In genomic region chr2:219567791-219568361, GRCh38 we compare ENCODE assay signal across 28 cellular contexts. TPM values are rescaled to one million over a fixed set of nuclear protein-coding genes. Genes with fewer than 3 reads are reported as not detected.
"Had no signal": no experiment of that assay in that cellular context is flagged by ENCODE, and none has a peak within 500 bp of the region (broad histone marks: within the 10 kb centered on the region; RNA-seq: fewer than 3 reads in every experiment).

No MANE protein-coding gene starts in this region.

- DNase-seq: activated B cell treated with CpG ODN at 0.5 μM for 24 hours; activated CD4-positive, alpha-beta T cell treated with anti-CD3 and anti-CD28 coated beads for 1 hour; activated CD4-positive, alpha-beta T cell treated with anti-CD3 and anti-CD28 coated beads, Interleukin-2, amount 10 ng/mL, durations not matched to agents 24 days and 14 days; activated CD4-positive, alpha-beta T cell treated with anti-CD3 and anti-CD28 coated beads, Interleukin-2, amount 50 U/mL, for 48 hours; activated CD8-positive, alpha-beta memory T cell treated with anti-CD3 and anti-CD28 coated beads, Interleukin-2, amount 10 ng/mL, durations not matched to agents 7 days and 5 days; activated effector memory CD4-positive, alpha-beta T cell treated with Interleukin-2 at 50 U/mL for 16 hours; activated naive CD4-positive, alpha-beta T cell; activated T-cell treated with anti-CD3 and anti-CD28 coated beads, Interleukin-2, amount 50 U/mL, for 24 hours; Karpas-422; MM.1S; NCI-H1105; NCI-H1436; NCI-H187; NCI-H2081; NCI-H510A treated with DMSO at 0.1 percent for 48 hours; NCI-H69; NK-92 treated with Interleukin-12 subunit alpha and Interleukin-12 subunit beta, amount 100 ng/mL, for 24 hours; PC-3; SHP77; T-helper 17 cell; T-helper 9 cell had no signal

- H3K36me3 Mint-ChIP-seq: activated CD8-positive, alpha-beta memory T cell treated with anti-CD3 and anti-CD28 coated beads, Interleukin-2, amount 10 ng/mL, durations not matched to agents 7 days and 5 days; activated naive CD4-positive, alpha-beta T cell treated with anti-CD3 and anti-CD28 coated beads, Interleukin-2, amount 50 U/mL, for 24 hours had no signal

- H3K27ac ChIP-seq: SJSA1 had no signal

- H3K4me3 ChIP-seq: SJSA1 had no signal

- H3K9me3 Mint-ChIP-seq: activated B cell treated with CpG ODN at 0.5 μM for 24 hours; activated CD4-positive, alpha-beta T cell treated with anti-CD3 and anti-CD28 coated beads, Interleukin-2, amount 10 ng/mL, durations not matched to agents 24 days and 14 days; activated naive CD4-positive, alpha-beta T cell treated with anti-CD3 and anti-CD28 coated beads, Interleukin-2, amount 50 U/mL, for 24 hours; activated T-cell treated with anti-CD3 and anti-CD28 coated beads, Interleukin-2, amount 50 U/mL, for 24 hours; activated T-helper 1 cell treated with anti-CD3 and anti-CD28 coated beads, Interleukin-12 subunit alpha, Interleukin-12 subunit beta, Interleukin-2, Interleukin-4 antibody, amounts not matched to agents 30 ng/mL and 10 ng/mL and 1 ng/mL, durations not matched to agents 14 hours and 24 hours and 36 hours; brain; central memory CD8-positive, alpha-beta T cell had no signal

- H3K27ac Mint-ChIP-seq: activated B cell treated with CpG ODN at 0.5 μM for 24 hours; activated CD4-positive, alpha-beta T cell treated with anti-CD3 and anti-CD28 coated beads, Interleukin-2, amount 10 ng/mL, durations not matched to agents 24 days and 14 days; activated CD8-positive, alpha-beta memory T cell treated with anti-CD3 and anti-CD28 coated beads, Interleukin-2, amount 10 ng/mL, durations not matched to agents 7 days and 5 days; activated naive CD4-positive, alpha-beta T cell treated with anti-CD3 and anti-CD28 coated beads, Interleukin-2, amount 50 U/mL, for 24 hours; activated T-cell treated with anti-CD3 and anti-CD28 coated beads, Interleukin-2, amount 50 U/mL, for 24 hours; activated T-helper 1 cell treated with anti-CD3 and anti-CD28 coated beads, Interleukin-12 subunit alpha, Interleukin-12 subunit beta, Interleukin-2, Interleukin-4 antibody, amounts not matched to agents 30 ng/mL and 10 ng/mL and 1 ng/mL, durations not matched to agents 14 hours and 24 hours and 36 hours; T-helper 17 cell had no signal

- FAIRE-seq: astrocyte, RCC 7860 had no signal

- ATAC-seq: activated CD8-positive, alpha-beta memory T cell treated with anti-CD3 and anti-CD28 coated beads, Interleukin-2, amount 10 ng/mL, durations not matched to agents 7 days and 5 days; PC-3; T-helper 17 cell had no signal

- H3K27me3 ChIP-seq: SJSA1 had no signal

- H3K4me3 Mint-ChIP-seq: activated B cell treated with CpG ODN at 0.5 μM for 24 hours; activated CD4-positive, alpha-beta T cell treated with anti-CD3 and anti-CD28 coated beads, Interleukin-2, amount 10 ng/mL, durations not matched to agents 24 days and 14 days; activated CD8-positive, alpha-beta memory T cell treated with anti-CD3 and anti-CD28 coated beads, Interleukin-2, amount 10 ng/mL, durations not matched to agents 7 days and 5 days; activated naive CD4-positive, alpha-beta T cell treated with anti-CD3 and anti-CD28 coated beads, Interleukin-2, amount 50 U/mL, for 24 hours; activated T-cell treated with anti-CD3 and anti-CD28 coated beads, Interleukin-2, amount 50 U/mL, for 24 hours; activated T-helper 1 cell treated with anti-CD3 and anti-CD28 coated beads, Interleukin-12 subunit alpha, Interleukin-12 subunit beta, Interleukin-2, Interleukin-4 antibody, amounts not matched to agents 30 ng/mL and 10 ng/mL and 1 ng/mL, durations not matched to agents 14 hours and 24 hours and 36 hours; central memory CD8-positive, alpha-beta T cell; T-helper 17 cell had no signal

- H3K4me1 Mint-ChIP-seq: activated B cell treated with CpG ODN at 0.5 μM for 24 hours; activated CD4-positive, alpha-beta T cell treated with anti-CD3 and anti-CD28 coated beads, Interleukin-2, amount 10 ng/mL, durations not matched to agents 24 days and 14 days; activated CD8-positive, alpha-beta memory T cell treated with anti-CD3 and anti-CD28 coated beads, Interleukin-2, amount 10 ng/mL, durations not matched to agents 7 days and 5 days; activated naive CD4-positive, alpha-beta T cell treated with anti-CD3 and anti-CD28 coated beads, Interleukin-2, amount 50 U/mL, for 24 hours; central memory CD8-positive, alpha-beta T cell; T-helper 17 cell had no signal

RNA-seq across cellular contexts. Expression of gene OBSL1, which starts 3.5 kb away (rescaled TPM):
- total RNA-seq: activated B cell treated with CpG ODN at 0.5 μM for 24 hours had no signal

RNA-seq across cellular contexts. Expression of gene INHA, which starts 4.2 kb away (rescaled TPM):
- total RNA-seq: activated B cell treated with CpG ODN at 0.5 μM for 24 hours; activated CD4-positive, alpha-beta T cell treated with anti-CD3 and anti-CD28 coated beads, Interleukin-2, amount 10 ng/mL, durations not matched to agents 24 days and 14 days; activated CD8-positive, alpha-beta memory T cell treated with anti-CD3 and anti-CD28 coated beads, Interleukin-2, amount 10 ng/mL, durations not matched to agents 7 days and 5 days; activated T-helper 1 cell treated with anti-CD3 and anti-CD28 coated beads, Interleukin-12 subunit alpha, Interleukin-12 subunit beta, Interleukin-2, Interleukin-4 antibody, amounts not matched to agents 30 ng/mL and 10 ng/mL and 1 ng/mL, durations not matched to agents 14 hours and 24 hours and 36 hours; T-helper 17 cell had no signal
